In the genomic region with DNA sequence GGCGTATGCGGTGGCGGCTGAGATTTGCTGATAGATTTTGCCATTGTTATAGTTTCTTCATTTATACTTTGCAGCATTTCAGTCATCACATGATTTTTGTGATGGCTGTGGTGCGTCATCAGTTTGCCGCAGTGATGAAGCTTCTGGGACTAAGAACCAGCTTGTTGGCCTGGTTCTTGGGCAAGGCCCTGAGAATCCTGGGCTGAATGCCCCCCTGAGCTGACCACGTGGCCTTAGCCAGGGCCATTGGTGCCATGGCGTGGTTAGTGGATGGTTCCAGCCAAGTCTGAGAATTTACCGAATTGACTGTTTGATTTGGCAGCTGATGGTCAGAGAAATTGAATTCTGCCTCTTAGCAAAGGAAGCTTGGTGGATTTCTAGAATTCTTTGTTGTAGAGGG, we compare ENCODE assay signal across 29 cellular contexts. TPM values are rescaled to one million over a fixed set of nuclear protein-coding genes. Genes with fewer than 3 reads are reported as not detected.
DNase-seq lines count a peak whose midpoint lies in the region; ATAC-seq and TF ChIP-seq lines count a peak whose summit lies in the region.
"Had no signal": no experiment of that assay in that cellular context is flagged by ENCODE, and none has a peak within 500 bp of the region (broad histone marks: within the 10 kb centered on the region; RNA-seq: fewer than 3 reads in every experiment).

No MANE protein-coding gene starts in this region.

- intact Hi-C loops in OCI-LY7 (cut with micrococcal nuclease; ENCODE audit: unreplicated experiment) = no loop called here

- peaks cover 63% of the 10 kb centered on the region for H3K36me3 Mint-ChIP-seq in activated T-cell treated with anti-CD3 and anti-CD28 coated beads, Interleukin-2, amount 50 U/mL, for 24 hours (ENCODE audit: low read depth)

- no peak for DNase-seq in activated T-cell treated with anti-CD3 and anti-CD28 coated beads, Interleukin-2, amount 50 U/mL, for 24 hours
- DNase-seq in activated T-cell treated with anti-CD3 and anti-CD28 coated beads, Interleukin-2, amount 50 U/mL, for 48 hours = no peak
- no peak for DNase-seq in coronary artery (ENCODE audit: low spot score)
- DNase-seq in osteoblast (ENCODE audit: insufficient read length, low spot score, missing footprints) = no peak
- DNase-seq in NCI-H345 treated with DMSO at 0.1 percent for 48 hours (lab: John Stamatoyannopoulos, UW; ENCODE audit: unreplicated experiment) = no peak
- DNase-seq in GOT3 (lab: John Stamatoyannopoulos, UW) = no peak
- no peak for DNase-seq in OCI-LY7 (ENCODE audit: low spot score)
- DNase-seq: activated CD4-positive, alpha-beta memory T cell treated with anti-CD3 and anti-CD28 coated beads, Interleukin-2, amount 10 ng/mL, durations not matched to agents 7 days and 5 days; activated CD4-positive, alpha-beta T cell treated with anti-CD3 and anti-CD28 coated beads for 1 hour; activated effector memory CD4-positive, alpha-beta T cell treated with anti-CD3 and anti-CD28 coated beads, Interleukin-2, amount 50 U/mL, for 16 hours; activated naive CD8-positive, alpha-beta T cell treated with anti-CD3 and anti-CD28 coated beads, Interleukin-2, amount 10 ng/mL, durations not matched to agents 7 days and 5 days; activated T-cell treated with anti-CD3 and anti-CD28 coated beads for 4 hours; AML-193; cerebellar nuclear complex; DMS153; H7; IMR-90; left ventricle myocardium superior; NCI-H1048; NCI-H187 treated with DMSO at 0.1 percent for 48 hours; nephron progenitor cell; right cardiac atrium; stimulated activated CD4-positive, alpha-beta T cell treated with anti-CD3 and anti-CD28 coated beads, Interleukin-4, amount 100 ng/mL, for 24 hours; T-helper 2 cell; uterus had no signal

- no peak overlapping the region for H3K4me3 Mint-ChIP-seq in activated T-cell treated with anti-CD3 and anti-CD28 coated beads, Interleukin-2, amount 50 U/mL, for 24 hours
- H3K4me3 Mint-ChIP-seq: activated CD4-positive, alpha-beta memory T cell treated with anti-CD3 and anti-CD28 coated beads, Interleukin-2, amount 10 ng/mL, durations not matched to agents 7 days and 5 days; activated naive CD8-positive, alpha-beta T cell treated with anti-CD3 and anti-CD28 coated beads, Interleukin-2, amount 10 ng/mL, durations not matched to agents 7 days and 5 days; nephron progenitor cell; stimulated activated effector memory CD8-positive, alpha-beta T cell treated with anti-CD3 and anti-CD28 coated beads, Interleukin-12 subunit alpha, Interleukin-12 subunit beta, amount 100 ng/mL, for 72 hours had no signal

- H3K4me1 ChIP-seq in osteoblast (ENCODE audit: insufficient read depth, low read length) (peaks cover 23% of the 10 kb centered on the region), OCI-LY7 (ENCODE audit: insufficient read depth, low read length, poor library complexity, severe bottlenecking) (peaks cover 7% of the 10 kb centered on the region)
- H3K4me1 ChIP-seq: uterus had no signal

- POLR2A ChIA-PET in OCI-LY7 (lab: Charles Lee) = interaction anchor here (0.5 kb wide), 1 partner anchor 84 kb away, joined by 4 read pairs; no protein-coding TSS in a partner anchor

- no TSS peak for BruUV-seq in OCI-LY7 (replicated peaks; lab: Mats Ljungman, UMichigan)

- H3K36me3 ChIP-seq in osteoblast (ENCODE audit: insufficient read depth, low read length) = no peaks in the 10 kb centered on the region
- peaks cover 47% of the 10 kb centered on the region for H3K36me3 ChIP-seq in OCI-LY7 (ENCODE audit: insufficient read depth, low read length)
- H3K36me3 ChIP-seq: suprapubic skin, uterus had no signal

- H3K4me1 Mint-ChIP-seq in activated T-cell treated with anti-CD3 and anti-CD28 coated beads, Interleukin-2, amount 50 U/mL, for 24 hours (ENCODE audit: low read depth) = peaks cover 85% of the 10 kb centered on the region

- no peaks in the 10 kb centered on the region for H3K9me3 Mint-ChIP-seq in activated T-cell treated with anti-CD3 and anti-CD28 coated beads, Interleukin-2, amount 50 U/mL, for 24 hours
- H3K9me3 Mint-ChIP-seq: activated CD4-positive, alpha-beta memory T cell treated with anti-CD3 and anti-CD28 coated beads, Interleukin-2, amount 10 ng/mL, durations not matched to agents 7 days and 5 days; activated naive CD8-positive, alpha-beta T cell treated with anti-CD3 and anti-CD28 coated beads, Interleukin-2, amount 10 ng/mL, durations not matched to agents 7 days and 5 days; nephron progenitor cell; stimulated activated effector memory CD8-positive, alpha-beta T cell treated with anti-CD3 and anti-CD28 coated beads, Interleukin-12 subunit alpha, Interleukin-12 subunit beta, amount 100 ng/mL, for 72 hours had no signal

- peaks cover 98% of the 10 kb centered on the region for H3K79me2 ChIP-seq in osteoblast (ENCODE audit: insufficient read depth, low read length)
- H3K79me2 ChIP-seq in OCI-LY7 (ENCODE audit: insufficient read depth, low read depth, low read length) = peaks cover 97% of the 10 kb centered on the region

- TF ChIP-seq CTCF in coronary artery (IDR thresholded peaks at IDR 0.05) (no peak), osteoblast (IDR thresholded peaks at IDR 0.05; ENCODE audit: extremely low read depth, low read depth, low read length) (no peak), OCI-LY7 (conservative IDR thresholded peaks at IDR 0.05; ENCODE audit: low read length) (no peak)

- H3K9me3 ChIP-seq in osteoblast (ENCODE audit: low read depth, low read length) = no peaks in the 10 kb centered on the region
- H3K9me3 ChIP-seq in OCI-LY7 (ENCODE audit: low read length) = no peaks in the 10 kb centered on the region
- H3K9me3 ChIP-seq: suprapubic skin, uterus had no signal

- H3K27ac Mint-ChIP-seq in activated T-cell treated with anti-CD3 and anti-CD28 coated beads, Interleukin-2, amount 50 U/mL, for 24 hours = peak overlapping the region; percentile 47
- H3K27ac Mint-ChIP-seq: activated CD4-positive, alpha-beta memory T cell treated with anti-CD3 and anti-CD28 coated beads, Interleukin-2, amount 10 ng/mL, durations not matched to agents 7 days and 5 days; activated naive CD8-positive, alpha-beta T cell treated with anti-CD3 and anti-CD28 coated beads, Interleukin-2, amount 10 ng/mL, durations not matched to agents 7 days and 5 days; stimulated activated effector memory CD8-positive, alpha-beta T cell treated with anti-CD3 and anti-CD28 coated beads, Interleukin-12 subunit alpha, Interleukin-12 subunit beta, amount 100 ng/mL, for 72 hours had no signal

- H3K27ac ChIP-seq in coronary artery = peak overlapping the region; percentile 39 to 45
- H3K27ac ChIP-seq in osteoblast (ENCODE audit: low read depth, low read length) = peak overlapping the region; percentile 86
- H3K27ac ChIP-seq in OCI-LY7 (ENCODE audit: low read depth, low read length, poor library complexity, severe bottlenecking) = no peak overlapping the region
- H3K27ac ChIP-seq: SK-N-MC, suprapubic skin, uterus had no signal

- H3K4me3 ChIP-seq in coronary artery (no peak overlapping the region), osteoblast (ENCODE audit: insufficient read depth, low read length) (no peak overlapping the region), OCI-LY7 (ENCODE audit: low read depth, low read length, poor library complexity, severe bottlenecking) (no peak overlapping the region)
- H3K4me3 ChIP-seq: SK-N-MC, suprapubic skin, uterus had no signal

- no peak overlapping the region for H2AFZ ChIP-seq in osteoblast (ENCODE audit: low read length)
- no peak overlapping the region for H2AFZ ChIP-seq in OCI-LY7 (ENCODE audit: low read length)

- no peaks in the 10 kb centered on the region for H3K27me3 Mint-ChIP-seq in activated T-cell treated with anti-CD3 and anti-CD28 coated beads, Interleukin-2, amount 50 U/mL, for 24 hours
- H3K27me3 Mint-ChIP-seq: activated CD4-positive, alpha-beta memory T cell treated with anti-CD3 and anti-CD28 coated beads, Interleukin-2, amount 10 ng/mL, durations not matched to agents 7 days and 5 days; activated naive CD8-positive, alpha-beta T cell treated with anti-CD3 and anti-CD28 coated beads, Interleukin-2, amount 10 ng/mL, durations not matched to agents 7 days and 5 days had no signal

- H4K20me1 ChIP-seq in osteoblast (ENCODE audit: insufficient read depth, low read length) = peaks cover 64% of the 10 kb centered on the region
- H4K20me1 ChIP-seq in OCI-LY7 (ENCODE audit: insufficient read depth, low read length) = peaks cover 24% of the 10 kb centered on the region

- ATAC-seq in GM19455 (IDR thresholded peaks at IDR 0.05; ENCODE audit: unreplicated experiment) = no peak
- ATAC-seq: left ventricle myocardium superior; right cardiac atrium; stimulated activated effector memory CD8-positive, alpha-beta T cell treated with anti-CD3 and anti-CD28 coated beads, Interleukin-12 subunit alpha, Interleukin-12 subunit beta, amount 100 ng/mL, for 72 hours had no signal

- H3K4me2 ChIP-seq in osteoblast (ENCODE audit: insufficient read depth, low read length) = peak overlapping the region; percentile 36
- no peak overlapping the region for H3K4me2 ChIP-seq in OCI-LY7 (ENCODE audit: low read length)

- CTCF ChIA-PET in OCI-LY7 (lab: Charles Lee; ENCODE audit: unreplicated experiment) = no interaction called here

- no peaks in the 10 kb centered on the region for H3K9me2 ChIP-seq in OCI-LY7 (ENCODE audit: insufficient read depth, low read length)

- H3K27me3 ChIP-seq in osteoblast (ENCODE audit: insufficient read depth, low read length) = no peaks in the 10 kb centered on the region
- H3K27me3 ChIP-seq: suprapubic skin, uterus had no signal

RNA-seq across cellular contexts. Expression of gene GATAD2A, which starts 17.8 kb away (rescaled TPM):
- total RNA-seq in osteoblast = 48.6 and 48.9 TPM in 2 replicates
- total RNA-seq in OCI-LY7 (2014; rRNA removed; shearing (Covaris generic)) = 62.8 and 73.4 TPM in 2 replicates
- 126 and 156 TPM in 2 replicates for total RNA-seq in OCI-LY7 (2022)
